Comparison of ENCODE assay signal across 1 cellular context in the genomic region with DNA sequence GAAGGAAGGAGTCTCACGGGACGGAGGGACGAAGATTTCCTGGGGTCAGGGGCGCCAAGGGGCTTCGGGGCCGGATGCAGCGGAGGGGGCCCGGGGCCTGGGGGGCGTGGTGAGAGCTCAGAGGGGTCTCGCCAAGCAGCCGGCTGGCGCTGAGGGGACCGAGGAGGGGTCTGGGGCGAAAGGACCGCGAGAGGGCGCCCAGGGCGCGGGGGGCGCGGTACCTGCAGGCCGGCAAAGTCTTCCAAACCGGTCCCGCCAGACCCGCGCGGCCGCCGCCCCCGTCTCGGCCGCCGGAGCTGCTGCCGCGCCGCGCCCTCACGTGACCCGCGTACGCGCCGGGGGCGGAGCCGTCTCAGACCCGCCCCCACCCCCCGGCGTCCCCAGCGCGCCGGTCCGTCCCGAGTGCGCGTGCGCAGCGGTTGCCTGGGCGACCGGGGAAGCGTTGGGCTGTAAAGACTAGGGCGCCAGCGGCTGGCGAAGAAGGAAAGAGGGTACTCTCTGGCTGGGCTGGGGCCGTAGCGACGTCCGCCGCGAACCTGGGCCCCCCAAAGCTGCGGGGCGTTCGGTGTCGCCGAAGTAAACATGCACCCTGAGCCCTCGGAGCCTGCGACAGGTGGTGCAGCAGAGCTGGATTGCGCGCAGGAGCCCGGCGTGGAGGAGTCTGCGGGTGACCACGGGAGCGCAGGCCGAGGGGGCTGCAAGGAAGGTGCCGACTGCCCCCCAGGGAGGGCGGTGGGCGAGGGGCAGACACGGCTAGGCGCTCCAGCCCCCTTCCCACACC.
TF ChIP-seq lines count a peak whose summit lies in the region.

DNAAF1 (plus strand) TSS at position 450 of the 781 bp plus-strand sequence; CDS start at position 583, 133 bp downstream.
HSDL1 (minus strand) TSS at position 319 of the 781 bp plus-strand sequence. CDS start 13,856 bp downstream, outside the sequence.

TF ChIP-seq in K562, 482 proteins besides CTCF, POLR2A, EP300 and RAD21 (continued from another document and continues in another):
- TF ChIP-seq ZNF395 (CRISPR knock-in tag; IDR thresholded peaks at IDR 0.05) = no peak
- TF ChIP-seq GABPB1 (CRISPR knock-in tag; IDR thresholded peaks at IDR 0.05) = no peak
- TF ChIP-seq FOXK2 (conservative IDR thresholded peaks at IDR 0.05 in 1 of 2, IDR thresholded peaks at IDR 0.05 in 1 of 2; ENCODE audit: low read depth in 2 of 2) = peak; percentile 73 to 77; a peak in 3 of 4 replicates
- TF ChIP-seq ATF7 (IDR thresholded peaks at IDR 0.05) = peak; percentile 45; the same call in 1 of the 2 replicates
- no peak for TF ChIP-seq TSC22D4 (tag; IDR thresholded peaks at IDR 0.05)
- no peak for TF ChIP-seq ZNF695 (CRISPR knock-in tag; IDR thresholded peaks at IDR 0.05)
- no peak for TF ChIP-seq ZBTB8A (IDR thresholded peaks at IDR 0.05; ENCODE audit: partially characterized antibody)
- no peak for TF ChIP-seq COPS2 (conservative IDR thresholded peaks at IDR 0.05)
- no peak for TF ChIP-seq CUX1 (CRISPR knock-in tag; IDR thresholded peaks at IDR 0.05)
- TF ChIP-seq TFE3 (CRISPR knock-in tag; IDR thresholded peaks at IDR 0.05) = peak; percentile 97
- TF ChIP-seq ZKSCAN1 (IDR thresholded peaks at IDR 0.05; ENCODE audit: low read depth, low read length) = no peak
- peak; percentile 74 for TF ChIP-seq VEZF1 (CRISPR knock-in tag; IDR thresholded peaks at IDR 0.05)
- TF ChIP-seq MEF2A (IDR thresholded peaks at IDR 0.05; ENCODE audit: control insufficient read depth, low read depth, low read length) = no peak
- TF ChIP-seq PHB2 (IDR thresholded peaks at IDR 0.05; ENCODE audit: low read depth) = no peak
- no peak; a peak in 1 of 4 replicates for TF ChIP-seq RCOR1 (IDR thresholded peaks at IDR 0.05; ENCODE audit: borderline replicate concordance in 1 of 2, low read depth in 2 of 2, low read length in 2 of 2)
- TF ChIP-seq, protein P1, sequence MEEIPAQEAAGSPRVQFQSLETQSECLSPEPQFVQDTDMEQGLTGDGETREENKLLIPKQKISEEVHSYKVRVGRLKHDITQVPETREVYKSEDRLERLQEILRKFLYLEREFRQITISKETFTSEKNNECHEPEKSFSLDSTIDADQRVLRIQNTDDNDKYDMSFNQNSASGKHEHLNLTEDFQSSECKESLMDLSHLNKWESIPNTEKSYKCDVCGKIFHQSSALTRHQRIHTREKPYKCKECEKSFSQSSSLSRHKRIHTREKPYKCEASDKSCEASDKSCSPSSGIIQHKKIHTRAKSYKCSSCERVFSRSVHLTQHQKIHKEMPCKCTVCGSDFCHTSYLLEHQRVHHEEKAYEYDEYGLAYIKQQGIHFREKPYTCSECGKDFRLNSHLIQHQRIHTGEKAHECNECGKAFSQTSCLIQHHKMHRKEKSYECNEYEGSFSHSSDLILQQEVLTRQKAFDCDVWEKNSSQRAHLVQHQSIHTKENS (CRISPR knock-in tag; IDR thresholded peaks at IDR 0.05) = no peak
- TF ChIP-seq NCOR1 (IDR thresholded peaks at IDR 0.05) = no peak
- TF ChIP-seq GTF2A2 (tag; IDR thresholded peaks at IDR 0.05) = no peak
- TF ChIP-seq ZNF41 (CRISPR knock-in tag; conservative IDR thresholded peaks at IDR 0.05) = no peak
- TF ChIP-seq ZFP1 (CRISPR knock-in tag; IDR thresholded peaks at IDR 0.05) = no peak
- no peak; the same call in none of the 2 replicates for TF ChIP-seq ETS1 (conservative IDR thresholded peaks at IDR 0.05; ENCODE audit: control insufficient read depth, low read depth, low read length)
- TF ChIP-seq TAF9B (IDR thresholded peaks at IDR 0.05; ENCODE audit: partially characterized antibody) = no peak
- no peak for TF ChIP-seq NFYB (IDR thresholded peaks at IDR 0.05; ENCODE audit: extremely low read depth, insufficient read length)
- no peak for TF ChIP-seq ZNF589 (CRISPR knock-in tag; IDR thresholded peaks at IDR 0.05; ENCODE audit: low read depth)
- TF ChIP-seq, protein P2, sequence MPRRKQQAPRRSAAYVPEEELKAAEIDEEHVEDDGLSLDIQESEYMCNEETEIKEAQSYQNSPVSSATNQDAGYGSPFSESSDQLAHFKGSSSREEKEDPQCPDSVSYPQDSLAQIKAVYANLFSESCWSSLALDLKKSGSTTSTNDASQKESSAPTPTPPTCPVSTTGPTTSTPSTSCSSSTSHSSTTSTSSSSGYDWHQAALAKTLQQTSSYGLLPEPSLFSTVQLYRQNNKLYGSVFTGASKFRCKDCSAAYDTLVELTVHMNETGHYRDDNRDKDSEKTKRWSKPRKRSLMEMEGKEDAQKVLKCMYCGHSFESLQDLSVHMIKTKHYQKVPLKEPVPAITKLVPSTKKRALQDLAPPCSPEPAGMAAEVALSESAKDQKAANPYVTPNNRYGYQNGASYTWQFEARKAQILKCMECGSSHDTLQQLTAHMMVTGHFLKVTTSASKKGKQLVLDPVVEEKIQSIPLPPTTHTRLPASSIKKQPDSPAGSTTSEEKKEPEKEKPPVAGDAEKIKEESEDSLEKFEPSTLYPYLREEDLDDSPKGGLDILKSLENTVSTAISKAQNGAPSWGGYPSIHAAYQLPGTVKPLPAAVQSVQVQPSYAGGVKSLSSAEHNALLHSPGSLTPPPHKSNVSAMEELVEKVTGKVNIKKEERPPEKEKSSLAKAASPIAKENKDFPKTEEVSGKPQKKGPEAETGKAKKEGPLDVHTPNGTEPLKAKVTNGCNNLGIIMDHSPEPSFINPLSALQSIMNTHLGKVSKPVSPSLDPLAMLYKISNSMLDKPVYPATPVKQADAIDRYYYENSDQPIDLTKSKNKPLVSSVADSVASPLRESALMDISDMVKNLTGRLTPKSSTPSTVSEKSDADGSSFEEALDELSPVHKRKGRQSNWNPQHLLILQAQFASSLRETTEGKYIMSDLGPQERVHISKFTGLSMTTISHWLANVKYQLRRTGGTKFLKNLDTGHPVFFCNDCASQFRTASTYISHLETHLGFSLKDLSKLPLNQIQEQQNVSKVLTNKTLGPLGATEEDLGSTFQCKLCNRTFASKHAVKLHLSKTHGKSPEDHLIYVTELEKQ (CRISPR knock-in tag; IDR thresholded peaks at IDR 0.05) = no peak
- TF ChIP-seq, protein P3, sequence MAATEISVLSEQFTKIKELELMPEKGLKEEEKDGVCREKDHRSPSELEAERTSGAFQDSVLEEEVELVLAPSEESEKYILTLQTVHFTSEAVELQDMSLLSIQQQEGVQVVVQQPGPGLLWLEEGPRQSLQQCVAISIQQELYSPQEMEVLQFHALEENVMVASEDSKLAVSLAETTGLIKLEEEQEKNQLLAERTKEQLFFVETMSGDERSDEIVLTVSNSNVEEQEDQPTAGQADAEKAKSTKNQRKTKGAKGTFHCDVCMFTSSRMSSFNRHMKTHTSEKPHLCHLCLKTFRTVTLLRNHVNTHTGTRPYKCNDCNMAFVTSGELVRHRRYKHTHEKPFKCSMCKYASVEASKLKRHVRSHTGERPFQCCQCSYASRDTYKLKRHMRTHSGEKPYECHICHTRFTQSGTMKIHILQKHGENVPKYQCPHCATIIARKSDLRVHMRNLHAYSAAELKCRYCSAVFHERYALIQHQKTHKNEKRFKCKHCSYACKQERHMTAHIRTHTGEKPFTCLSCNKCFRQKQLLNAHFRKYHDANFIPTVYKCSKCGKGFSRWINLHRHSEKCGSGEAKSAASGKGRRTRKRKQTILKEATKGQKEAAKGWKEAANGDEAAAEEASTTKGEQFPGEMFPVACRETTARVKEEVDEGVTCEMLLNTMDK (IDR thresholded peaks at IDR 0.05; ENCODE audit: borderline replicate concordance, insufficient read depth, low read depth, low read length, poor library complexity, severe bottlenecking) = no peak
- no peak for TF ChIP-seq FUS (optimal IDR thresholded peaks at IDR 0.05; ENCODE audit: low read depth, low read length)
- TF ChIP-seq GABPB2 (CRISPR knock-in tag; conservative IDR thresholded peaks at IDR 0.05) = no peak
- TF ChIP-seq, protein P4, sequence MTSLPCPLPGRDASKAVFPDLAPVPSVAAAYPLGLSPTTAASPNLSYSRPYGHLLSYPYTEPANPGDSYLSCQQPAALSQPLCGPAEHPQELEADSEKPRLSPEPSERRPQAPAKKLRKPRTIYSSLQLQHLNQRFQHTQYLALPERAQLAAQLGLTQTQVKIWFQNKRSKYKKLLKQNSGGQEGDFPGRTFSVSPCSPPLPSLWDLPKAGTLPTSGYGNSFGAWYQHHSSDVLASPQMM (CRISPR knock-in tag; IDR thresholded peaks at IDR 0.05) = no peak
- no peak for TF ChIP-seq ZNF146 (CRISPR knock-in tag; IDR thresholded peaks at IDR 0.05; ENCODE audit: unreplicated experiment)
- 0 out of 2 replicates have a peak, but pooled peaks have one; percentile 30 for TF ChIP-seq SUPT5H (IDR thresholded peaks at IDR 0.05)
- TF ChIP-seq TAF1 (IDR thresholded peaks at IDR 0.05; ENCODE audit: control insufficient read depth, extremely low read depth, insufficient read depth, low read length, severe bottlenecking) = peak; percentile 61
- 0 out of 4 replicates have a peak, but pooled peaks of 1 of the 2 experiments have one; percentile 34 for TF ChIP-seq TEAD1 (CRISPR knock-in tag; IDR thresholded peaks at IDR 0.05)
- TF ChIP-seq NCOA2 (IDR thresholded peaks at IDR 0.05; ENCODE audit: partially characterized antibody in 2 of 2) = no peak
- no peak for TF ChIP-seq BRF1 (IDR thresholded peaks at IDR 0.05; ENCODE audit: borderline replicate concordance, extremely low read depth, insufficient read length)
